13 cellular contexts compared by ENCODE assay signal in genomic region chr15:78761020-78761419, GRCh38. TPM values are rescaled to one million over a fixed set of nuclear protein-coding genes. Genes with fewer than 3 reads are reported as not detected.
DNase-seq lines count a peak whose midpoint lies in the region; ATAC-seq, FAIRE-seq and TF ChIP-seq lines count a peak whose summit lies in the region.
"Had no signal": no experiment of that assay in that cellular context is flagged by ENCODE, and none has a peak within 500 bp of the region (broad histone marks: within the 10 kb centered on the region; RNA-seq: fewer than 3 reads in every experiment).

No MANE protein-coding gene starts in this region.

- TF ChIP-seq POLR2A in endothelial cell of umbilical vein (IDR thresholded peaks at IDR 0.05; ENCODE audit: low read depth, low read length) (no peak), ovary (IDR thresholded peaks at IDR 0.05) (no peak)

- H3K36me3 Mint-ChIP-seq in CD4-positive, CD25-positive, alpha-beta regulatory T cell, result no peaks in the 10 kb centered on the region

- BruUV-seq in endothelial cell of umbilical vein (replicated peaks; lab: Mats Ljungman, UMichigan), result no TSS peak

- H3K9me3 Mint-ChIP-seq in CD4-positive, CD25-positive, alpha-beta regulatory T cell, result no peaks in the 10 kb centered on the region

- H3K9ac ChIP-seq in Loucy (ENCODE audit: low read depth, low read length, poor library complexity, severe bottlenecking), result peak overlapping the region; percentile 62
- peak overlapping the region; percentile 19 for H3K9ac ChIP-seq in endothelial cell of umbilical vein (replicated peaks; ENCODE audit: extremely low read depth, insufficient read depth, low read length)
- H3K9ac ChIP-seq: parathyroid adenoma had no signal

- H3K9me3 ChIP-seq in CD4-positive, CD25-positive, alpha-beta regulatory T cell (ENCODE audit: control insufficient read depth in 2 of 2, low read length in 2 of 2), result no peaks in the 10 kb centered on the region
- H3K9me3 ChIP-seq in Loucy (ENCODE audit: insufficient read depth, low read depth, low read length), result no peaks in the 10 kb centered on the region
- no peaks in the 10 kb centered on the region for H3K9me3 ChIP-seq in endothelial cell of umbilical vein (replicated peaks; ENCODE audit: control insufficient read depth, insufficient read depth, low read length)
- H3K9me3 ChIP-seq in ovary, result no peaks in the 10 kb centered on the region
- H3K9me3 ChIP-seq: colonic mucosa, uterus had no signal

- H3K4me1 Mint-ChIP-seq in CD4-positive, CD25-positive, alpha-beta regulatory T cell, result peaks cover 0 to 37% (median 11%) of the 10 kb centered on the region in 4 donors

- H3K9me2 ChIP-seq in Loucy (replicated peaks; ENCODE audit: low read depth, low read length), result no peaks in the 10 kb centered on the region

- no peaks in the 10 kb centered on the region for H3K36me3 ChIP-seq in CD4-positive, CD25-positive, alpha-beta regulatory T cell (ENCODE audit: control insufficient read depth, insufficient read depth, low read length)
- H3K36me3 ChIP-seq in Loucy (ENCODE audit: insufficient read depth, low read length), result no peaks in the 10 kb centered on the region
- no peaks in the 10 kb centered on the region for H3K36me3 ChIP-seq in endothelial cell of umbilical vein (ENCODE audit: control insufficient read depth in 2 of 2, extremely low read depth in 1 of 2, insufficient read depth in 2 of 2, low read length in 2 of 2)
- H3K36me3 ChIP-seq in ovary, result no peaks in the 10 kb centered on the region
- H3K36me3 ChIP-seq: colonic mucosa, uterus had no signal

- TF ChIP-seq CTCF in Loucy (conservative IDR thresholded peaks at IDR 0.05; ENCODE audit: low read length) (no peak), endothelial cell of umbilical vein (IDR thresholded peaks at IDR 0.05; ENCODE audit: extremely low read depth in 1 of 2, insufficient read depth in 1 of 2, low read depth in 1 of 2, low read length in 2 of 2) (no peak), ovary (IDR thresholded peaks at IDR 0.05) (no peak), GM10248 (IDR thresholded peaks at IDR 0.05; ENCODE audit: control extremely low read depth, extremely low read depth, low read depth, missing control alignments) (no peak)

- dilution Hi-C loops in endothelial cell of umbilical vein (cut with MboI; ENCODE audit: extremely low pct_ligation_motif_present, low sequenced_read_pairs), result no loop called here

- H3K4me1 ChIP-seq in CD4-positive, CD25-positive, alpha-beta regulatory T cell (ENCODE audit: control insufficient read depth, insufficient read depth, low read length, poor library complexity, severe bottlenecking), result peaks cover 25% of the 10 kb centered on the region
- H3K4me1 ChIP-seq in Loucy (ENCODE audit: insufficient read depth, low read length, poor library complexity, severe bottlenecking), result peaks cover 49% of the 10 kb centered on the region
- H3K4me1 ChIP-seq in endothelial cell of umbilical vein (ENCODE audit: control insufficient read depth, extremely low read depth, insufficient read depth, low read length), result peaks cover 34% of the 10 kb centered on the region
- peaks cover 21% of the 10 kb centered on the region for H3K4me1 ChIP-seq in ovary (ENCODE audit: insufficient read depth)
- H3K4me1 ChIP-seq: colonic mucosa, parathyroid adenoma had no signal

- FAIRE-seq in endothelial cell of umbilical vein (lab: Jason Lieb, UNC), result no peak
- FAIRE-seq: islet of Langerhans had no signal

- H3K79me2 ChIP-seq in Loucy (ENCODE audit: insufficient read depth, low read length), result no peaks in the 10 kb centered on the region
- H3K79me2 ChIP-seq in endothelial cell of umbilical vein (ENCODE audit: control insufficient read depth, insufficient read depth, low read length), result no peaks in the 10 kb centered on the region
- H3K79me2 ChIP-seq: parathyroid adenoma had no signal

- no peaks in the 10 kb centered on the region for H3K27me3 ChIP-seq in CD4-positive, CD25-positive, alpha-beta regulatory T cell (ENCODE audit: control insufficient read depth, insufficient read depth, low read length)
- no peaks in the 10 kb centered on the region for H3K27me3 ChIP-seq in Loucy (ENCODE audit: insufficient read depth, low read length, poor library complexity, severe bottlenecking)
- H3K27me3 ChIP-seq in endothelial cell of umbilical vein (ENCODE audit: control insufficient read depth in 2 of 2, insufficient read depth in 2 of 2, low read length in 2 of 2), result no peaks in the 10 kb centered on the region
- no peaks in the 10 kb centered on the region for H3K27me3 ChIP-seq in ovary
- H3K27me3 ChIP-seq: colonic mucosa, uterus had no signal

- no peak for ATAC-seq in CD4-positive, CD25-positive, alpha-beta regulatory T cell (ENCODE audit: low read depth in 2 of 2)
- ATAC-seq in GM18870 (IDR thresholded peaks at IDR 0.05; ENCODE audit: unreplicated experiment), result no peak

- H3K4me3 Mint-ChIP-seq in CD4-positive, CD25-positive, alpha-beta regulatory T cell, result peak overlapping the region; percentile 56 to 76 (median 64)

- no peak overlapping the region for H3K4me3 ChIP-seq in CD4-positive, CD25-positive, alpha-beta regulatory T cell (ENCODE audit: low read depth, low read length)
- peak overlapping the region; percentile 39 for H3K4me3 ChIP-seq in Loucy (ENCODE audit: low read length, poor library complexity, severe bottlenecking)
- H3K4me3 ChIP-seq in endothelial cell of umbilical vein (replicated peaks in 1 of 3; ENCODE audit: insufficient read depth in 1 of 3, low read depth in 1 of 3, low read length in 3 of 3), result no peak overlapping the region
- H3K4me3 ChIP-seq in ovary, result no peak overlapping the region
- H3K4me3 ChIP-seq: colonic mucosa, uterus had no signal

- POLR2A ChIA-PET in endothelial cell of umbilical vein (lab: Charles Lee), result interaction anchor here (0.6 kb wide), 1 partner anchor 99 kb away, joined by 5 read pairs; no protein-coding TSS in a partner anchor
- POLR2A ChIA-PET in GM10248 (lab: Yijun Ruan, JAX), result no interaction called here

- CTCF ChIA-PET in endothelial cell of umbilical vein (lab: Charles Lee) (interaction anchor here (0.9 to 1.2 kb wide), 2 partner anchors 47 to 51 kb away, joined by 4 to 5 read pairs; partner anchors contain the start of gene ADAMTS7), GM10248 (lab: Yijun Ruan, JAX) (interaction anchor here (1.9 kb wide), 1 partner anchor 10 kb away, joined by 10 read pairs; no protein-coding TSS in a partner anchor)

- intact Hi-C loops in endothelial cell of umbilical vein (cut with micrococcal nuclease), result loop anchor here (1.0 kb wide), 1 partner anchor 49 kb away; no protein-coding TSS in a partner anchor
- intact Hi-C loops in ovary (cut with DNase I), result loop anchor here in 1 of 4 donors (5.0 kb wide), 1 partner anchor 51 kb away; the partner anchor contains the start of gene ADAMTS7

- DNase-seq in CD4-positive, CD25-positive, alpha-beta regulatory T cell, result no peak
- no peak for DNase-seq in endothelial cell of umbilical vein (ENCODE audit: low read depth, low spot score)
- peak in 3 of 5 donors; percentile 15 to 44 (median 27) for DNase-seq in ovary
- DNase-seq in cerebellar nuclear complex (lab: John Stamatoyannopoulos, UW), result no peak
- no peak for DNase-seq in NCI-H446 (lab: John Stamatoyannopoulos, UW)
- no peak for DNase-seq in GM10248 (ENCODE audit: extremely low spot score)
- DNase-seq: Calu3 had no signal

- H3K9me1 ChIP-seq in endothelial cell of umbilical vein (replicated peaks; ENCODE audit: control insufficient read depth, extremely low read depth, insufficient read depth, low read length), result no peaks in the 10 kb centered on the region

- WGBS in ovary, 3 donors, result 91 to 97% (median 97%) methylated on average over 7 to 8 of the region's 8 CpGs

- no peak for TF ChIP-seq EP300 in ovary (IDR thresholded peaks at IDR 0.05)

- H3K4me2 ChIP-seq in Loucy (ENCODE audit: low read depth, low read length, poor library complexity, severe bottlenecking) (peak overlapping the region; percentile 59), endothelial cell of umbilical vein (ENCODE audit: insufficient read depth, low read length) (no peak overlapping the region)

- H3K27ac Mint-ChIP-seq in CD4-positive, CD25-positive, alpha-beta regulatory T cell, result peak overlapping the region; percentile 91 to 93 (median 92)

- H2AFZ ChIP-seq in Loucy (ENCODE audit: low read length) (no peak overlapping the region), endothelial cell of umbilical vein (ENCODE audit: low read depth, low read length) (no peak overlapping the region)
- H2AFZ ChIP-seq: parathyroid adenoma had no signal

- no peaks in the 10 kb centered on the region for H3F3A ChIP-seq in Loucy (ENCODE audit: low read depth)

- no peak overlapping the region for H3K27ac ChIP-seq in CD4-positive, CD25-positive, alpha-beta regulatory T cell (ENCODE audit: insufficient read depth, low read length, poor library complexity, severe bottlenecking)
- H3K27ac ChIP-seq in endothelial cell of umbilical vein (ENCODE audit: insufficient read depth, low read depth, low read length) (peak overlapping the region; percentile 85), ovary (no peak overlapping the region)
- H3K27ac ChIP-seq: colonic mucosa, parathyroid adenoma had no signal

- no peaks in the 10 kb centered on the region for H3K27me3 Mint-ChIP-seq in CD4-positive, CD25-positive, alpha-beta regulatory T cell

- no peaks in the 10 kb centered on the region for H4K20me1 ChIP-seq in Loucy (ENCODE audit: insufficient read depth, low read length, poor library complexity, severe bottlenecking)
- H4K20me1 ChIP-seq in endothelial cell of umbilical vein (replicated peaks; ENCODE audit: control insufficient read depth, extremely low read depth, insufficient read depth, low read length), result no peaks in the 10 kb centered on the region

TF ChIP-seq in endothelial cell of umbilical vein, 7 proteins besides CTCF, POLR2A, EP300 and RAD21 (continues in another document):
- TF ChIP-seq FOS (IDR thresholded peaks at IDR 0.05; ENCODE audit: borderline replicate concordance, insufficient read depth, low read length) (no peak), JUN (IDR thresholded peaks at IDR 0.05; ENCODE audit: borderline replicate concordance, insufficient read depth, insufficient read length, low read depth) (no peak), GATA2 (IDR thresholded peaks at IDR 0.05; ENCODE audit: insufficient read depth, insufficient read length, low read depth, low read length) (no peak), MYC (IDR thresholded peaks at IDR 0.05; ENCODE audit: low read depth, low read length) (no peak)

RNA-seq across cellular contexts. Expression of gene ADAMTS7, which starts 50.2 kb away (rescaled TPM):
- not detected for total RNA-seq in CD4-positive, CD25-positive, alpha-beta regulatory T cell
- not detected for polyA plus RNA-seq in CD4-positive, CD25-positive, alpha-beta regulatory T cell
- total RNA-seq in endothelial cell of umbilical vein (56.4 and 64.7 TPM in 2 replicates), ovary (10 to 100 TPM in 3 of 7 donors, 1 to 10 TPM in 4; 3.5 to 16.5 (median 8.8) TPM)
- polyA plus RNA-seq in endothelial cell of umbilical vein (49.6 and 58.5 TPM in 2 replicates), ovary (1 to 10 TPM; 2.1 to 7.6 TPM)
- polyA plus RNA-seq in endothelial cell of umbilical vein (2011; cell fraction: cytosol; rRNA removed), result 23.3 and 33.3 TPM in 2 replicates
- 120 and 126 TPM in 2 replicates for polyA plus RNA-seq in endothelial cell of umbilical vein (2011; cell fraction: nucleus; rRNA removed)
- polyA plus RNA-seq in endothelial cell of umbilical vein (2012), result 24.0 and 41.2 TPM in 2 replicates
- polyA minus RNA-seq in endothelial cell of umbilical vein, result 42.4 and 45.1 TPM in 2 replicates
- 0.41 TPM for polyA minus RNA-seq in endothelial cell of umbilical vein (2011; cell fraction: cytosol; rRNA and poly(A)+ RNA removed)
- 40.9 and 62.8 TPM in 2 replicates for polyA minus RNA-seq in endothelial cell of umbilical vein (2011; cell fraction: nucleus; rRNA and poly(A)+ RNA removed)

Comparison
In these comparisons a context has a peak if more than half of its experiments do, and no peak if none do; other contexts are left out.
1. DNase-seq: peak in ovary (3 of 5); none in CD4-positive, CD25-positive, alpha-beta regulatory T cell (0 of 3), endothelial cell of umbilical vein (single experiment), cerebellar nuclear complex (0 of 2), NCI-H446 (0 of 2) and GM10248 (single experiment).